20 cellular contexts compared by ENCODE assay signal in the genomic region with DNA sequence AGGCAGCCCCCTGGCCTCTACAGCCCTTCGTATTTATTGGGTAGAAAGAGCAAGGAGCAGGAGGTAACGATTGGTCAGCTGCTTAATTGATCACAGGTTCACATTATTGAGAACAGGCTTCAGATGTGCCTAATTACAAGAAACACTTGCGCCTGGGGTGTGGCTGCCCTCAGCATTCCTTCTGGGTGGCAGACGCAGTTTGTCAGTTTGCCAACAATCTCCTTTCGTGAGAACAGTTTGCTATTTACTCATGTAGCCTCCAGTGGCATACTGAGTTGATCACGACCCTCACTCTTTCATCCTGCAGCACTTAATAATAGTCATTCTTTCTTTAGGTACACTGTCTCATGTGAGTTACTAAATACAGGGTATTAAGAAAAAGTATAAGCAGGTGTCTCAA.
DNase-seq lines count a peak whose midpoint lies in the region; ATAC-seq and TF ChIP-seq lines count a peak whose summit lies in the region.
"Had no signal": no experiment of that assay in that cellular context is flagged by ENCODE, and none has a peak within 500 bp of the region (broad histone marks: within the 10 kb centered on the region; RNA-seq: fewer than 3 reads in every experiment).

No MANE protein-coding gene starts in this region.

- no peak overlapping the region for H3K4me3 ChIP-seq in retinal pigment epithelial cell (ENCODE audit: low read length)
- no peak overlapping the region for H3K4me3 ChIP-seq in foreskin fibroblast (ENCODE audit: low read depth in 1 of 2, low read length in 2 of 2)
- H3K4me3 ChIP-seq: K562 had no signal

- DNase-seq in ELR (ENCODE audit: low read depth) (peak; percentile 50), LoVo (ENCODE audit: low spot score) (peak; percentile 52), UCSD-AML1 (lab: John Stamatoyannopoulos, UW; ENCODE audit: unreplicated experiment) (peak; percentile 2), retinal pigment epithelial cell (ENCODE audit: low read depth) (peak; percentile 48), NCI-H146 treated with DMSO at 0.1 percent for 48 hours (lab: John Stamatoyannopoulos, UW; ENCODE audit: unreplicated experiment) (no peak), foreskin fibroblast (no peak)
- DNase-seq: CD8-positive, alpha-beta memory T cell; DMS53; HFFc6; NCI-H1105; NCI-H1694; NCI-H2081; NCI-H2171 treated with DMSO at 0.1 percent for 48 hours; NCI-H774; NK-92 treated with Interleukin-12 subunit alpha and Interleukin-12 subunit beta, amount 100 ng/mL, for 24 hours; T-cell had no signal

- no peak for ATAC-seq in HG02885 (IDR thresholded peaks at IDR 0.05; ENCODE audit: poor library complexity, unreplicated experiment)
- ATAC-seq: HepG2, K562, Panc1, T-cell had no signal

- TF ChIP-seq CTCF in retinal pigment epithelial cell (conservative IDR thresholded peaks at IDR 0.05; ENCODE audit: low read depth, low read length) = no peak
- TF ChIP-seq CTCF in foreskin fibroblast (IDR thresholded peaks at IDR 0.05; ENCODE audit: low read depth, low read length) = no peak

Comparison
In these comparisons a context has a peak if more than half of its experiments do, and no peak if none do; other contexts are left out.
1. DNase-seq: peak in ELR (single experiment), LoVo (single experiment), UCSD-AML1 (single experiment) and retinal pigment epithelial cell (single experiment); none in NCI-H146 treated with DMSO at 0.1 percent for 48 hours (single experiment) and foreskin fibroblast (0 of 2).